Comparison of ENCODE assay signal across 1 cellular context in the genomic region with DNA sequence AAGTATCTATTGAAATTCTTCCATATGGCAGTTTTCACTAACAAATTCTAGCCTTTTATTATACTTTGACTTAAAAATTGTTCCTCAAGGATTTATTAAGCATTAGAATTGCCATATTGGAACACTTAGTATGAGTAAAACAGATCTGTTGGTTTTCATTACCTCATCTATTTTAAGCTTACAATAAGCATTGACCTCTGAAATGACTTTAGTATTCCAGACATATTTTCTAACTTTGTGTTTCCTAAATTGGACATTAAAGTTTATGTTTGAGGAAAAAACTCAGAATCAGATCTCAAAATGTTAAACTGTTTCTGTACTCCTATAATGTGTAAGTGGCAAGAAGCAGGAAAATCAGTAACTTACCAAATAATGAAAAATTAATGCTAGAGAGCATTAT.
TF ChIP-seq lines count a peak whose summit lies in the region.

No MANE protein-coding gene starts in this region.

TF ChIP-seq in IMR-90, 13 proteins besides CTCF, POLR2A, EP300 and RAD21 (continued from another document):
- TF ChIP-seq, protein P1, sequence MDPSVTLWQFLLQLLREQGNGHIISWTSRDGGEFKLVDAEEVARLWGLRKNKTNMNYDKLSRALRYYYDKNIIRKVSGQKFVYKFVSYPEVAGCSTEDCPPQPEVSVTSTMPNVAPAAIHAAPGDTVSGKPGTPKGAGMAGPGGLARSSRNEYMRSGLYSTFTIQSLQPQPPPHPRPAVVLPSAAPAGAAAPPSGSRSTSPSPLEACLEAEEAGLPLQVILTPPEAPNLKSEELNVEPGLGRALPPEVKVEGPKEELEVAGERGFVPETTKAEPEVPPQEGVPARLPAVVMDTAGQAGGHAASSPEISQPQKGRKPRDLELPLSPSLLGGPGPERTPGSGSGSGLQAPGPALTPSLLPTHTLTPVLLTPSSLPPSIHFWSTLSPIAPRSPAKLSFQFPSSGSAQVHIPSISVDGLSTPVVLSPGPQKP (IDR thresholded peaks at IDR 0.05; ENCODE audit: borderline replicate concordance, low read depth, low read length), result no peak
- TF ChIP-seq SMC3 (IDR thresholded peaks at IDR 0.05; ENCODE audit: low read depth, low read length) (no peak), BHLHE40 (IDR thresholded peaks at IDR 0.05; ENCODE audit: low read depth, low read length) (no peak), FOS (IDR thresholded peaks at IDR 0.05; ENCODE audit: low read depth, low read length) (no peak), CHD1 (IDR thresholded peaks at IDR 0.05; ENCODE audit: low read depth, low read length) (no peak), MXI1 (IDR thresholded peaks at IDR 0.05; ENCODE audit: borderline replicate concordance, low read depth, low read length) (no peak), RFX5 (IDR thresholded peaks at IDR 0.05; ENCODE audit: low read depth, low read length) (no peak), NFE2L2 (IDR thresholded peaks at IDR 0.05; ENCODE audit: low read depth, low read length) (no peak), RCOR1 (IDR thresholded peaks at IDR 0.05; ENCODE audit: insufficient replicate concordance, low read length) (no peak), MAZ (IDR thresholded peaks at IDR 0.05; ENCODE audit: borderline replicate concordance, low read depth, low read length) (no peak)
- TF ChIP-seq, protein P2, sequence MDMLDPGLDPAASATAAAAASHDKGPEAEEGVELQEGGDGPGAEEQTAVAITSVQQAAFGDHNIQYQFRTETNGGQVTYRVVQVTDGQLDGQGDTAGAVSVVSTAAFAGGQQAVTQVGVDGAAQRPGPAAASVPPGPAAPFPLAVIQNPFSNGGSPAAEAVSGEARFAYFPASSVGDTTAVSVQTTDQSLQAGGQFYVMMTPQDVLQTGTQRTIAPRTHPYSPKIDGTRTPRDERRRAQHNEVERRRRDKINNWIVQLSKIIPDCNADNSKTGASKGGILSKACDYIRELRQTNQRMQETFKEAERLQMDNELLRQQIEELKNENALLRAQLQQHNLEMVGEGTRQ (IDR thresholded peaks at IDR 0.05; ENCODE audit: low read depth, low read length), result no peak
